1 cellular context compared by ENCODE assay signal in genomic region chr19:51712461-51713081, GRCh38.
TF ChIP-seq lines count a peak whose summit lies in the region.

No MANE protein-coding gene starts in this region.

TF ChIP-seq in GM12878, 131 proteins besides CTCF, POLR2A, EP300 and RAD21:
- TF ChIP-seq MEF2B (IDR thresholded peaks at IDR 0.05; ENCODE audit: partially characterized antibody, poor library complexity, severe bottlenecking) (peak; percentile 24), CBFB (IDR thresholded peaks at IDR 0.05; ENCODE audit: low read depth) (no peak)
